ENCODE assay signal across 28 cellular contexts in genomic region chr17:69959291-69959690, GRCh38.
"Had no signal": no experiment of that assay in that cellular context is flagged by ENCODE, and none has a peak within 500 bp of the region (broad histone marks: within the 10 kb centered on the region; RNA-seq: fewer than 3 reads in every experiment).

No MANE protein-coding gene starts in this region.

- H3K27me3 Mint-ChIP-seq: activated CD4-positive, alpha-beta memory T cell treated with anti-CD3 and anti-CD28 coated beads, Interleukin-2, amount 10 ng/mL, durations not matched to agents 7 days and 5 days; activated CD4-positive, alpha-beta T cell treated with anti-CD3 and anti-CD28 coated beads, Interleukin-2, amount 10 ng/mL, durations not matched to agents 7 days and 5 days; activated naive CD8-positive, alpha-beta T cell; activated T-helper 17 cell treated with anti-CD3 and anti-CD28 coated beads, Interleukin-2, amount 50 U/mL, for 72 hours; central memory CD8-positive, alpha-beta T cell; dendritic cell treated with granulocyte-macrophage colony-stimulating factor and Interleukin-4, amounts not matched to agents 40 ng/mL and 50 ng/mL, for 4 days; effector memory CD8-positive, alpha-beta T cell had no signal

- H3K4me3 ChIP-seq: coronary artery, dorsolateral prefrontal cortex, esophagus squamous epithelium, heart left ventricle had no signal

- H3K4me1 Mint-ChIP-seq: activated CD4-positive, alpha-beta memory T cell treated with anti-CD3 and anti-CD28 coated beads, Interleukin-2, amount 10 ng/mL, durations not matched to agents 7 days and 5 days; activated CD4-positive, alpha-beta T cell treated with anti-CD3 and anti-CD28 coated beads, Interleukin-2, amount 10 ng/mL, durations not matched to agents 7 days and 5 days; activated T-helper 17 cell treated with anti-CD3 and anti-CD28 coated beads, Interleukin-2, amount 50 U/mL, for 72 hours; central memory CD8-positive, alpha-beta T cell had no signal

- H3K9me3 Mint-ChIP-seq: activated CD4-positive, alpha-beta T cell treated with anti-CD3 and anti-CD28 coated beads, Interleukin-2, amount 10 ng/mL, durations not matched to agents 7 days and 5 days; activated T-cell treated with anti-CD3 and anti-CD28 coated beads, Interleukin-2, amount 50 U/mL, for 4 hours; activated T-helper 17 cell treated with anti-CD3 and anti-CD28 coated beads, Interleukin-2, amount 50 U/mL, for 72 hours; dendritic cell treated with granulocyte-macrophage colony-stimulating factor and Interleukin-4, amounts not matched to agents 40 ng/mL and 50 ng/mL, for 4 days had no signal

- H3K27ac ChIP-seq: coronary artery, dorsolateral prefrontal cortex, esophagus squamous epithelium, heart left ventricle, VCaP had no signal

- H3K4me3 Mint-ChIP-seq: activated CD4-positive, alpha-beta memory T cell treated with anti-CD3 and anti-CD28 coated beads, Interleukin-2, amount 10 ng/mL, durations not matched to agents 7 days and 5 days; activated CD4-positive, alpha-beta T cell treated with anti-CD3 and anti-CD28 coated beads, Interleukin-2, amount 10 ng/mL, durations not matched to agents 7 days and 5 days; activated naive CD8-positive, alpha-beta T cell; activated T-cell treated with anti-CD3 and anti-CD28 coated beads, Interleukin-2, amount 50 U/mL, for 4 hours; activated T-helper 17 cell treated with anti-CD3 and anti-CD28 coated beads, Interleukin-2, amount 50 U/mL, for 72 hours; brain; central memory CD8-positive, alpha-beta T cell; dendritic cell treated with granulocyte-macrophage colony-stimulating factor and Interleukin-4, amounts not matched to agents 40 ng/mL and 50 ng/mL, for 4 days; effector memory CD8-positive, alpha-beta T cell; WTC11 had no signal

- H3K36me3 Mint-ChIP-seq: activated naive CD8-positive, alpha-beta T cell; brain; WTC11 had no signal

- H3K9me3 ChIP-seq: esophagus squamous epithelium had no signal

- H3K36me3 ChIP-seq: esophagus squamous epithelium, heart left ventricle had no signal

- DNase-seq: activated CD4-positive, alpha-beta memory T cell treated with anti-CD3 and anti-CD28 coated beads, Interleukin-2, amount 10 ng/mL, durations not matched to agents 7 days and 5 days; activated CD4-positive, alpha-beta T cell treated with anti-CD3 and anti-CD28 coated beads for 1 hour; activated CD4-positive, alpha-beta T cell treated with anti-CD3 and anti-CD28 coated beads for 4 hours; activated CD4-positive, alpha-beta T cell treated with anti-CD3 and anti-CD28 coated beads, Interleukin-2, amount 10 ng/mL, durations not matched to agents 7 days and 5 days; activated CD4-positive, alpha-beta T cell treated with anti-CD3 and anti-CD28 coated beads, Interleukin-2, amount 50 U/mL, for 4 hours; activated CD8-positive, alpha-beta memory T cell treated with anti-CD3 and anti-CD28 coated beads for 24 hours; activated effector memory CD4-positive, alpha-beta T cell treated with Interleukin-2 at 50 U/mL for 16 hours; activated gamma-delta T cell treated with Interleukin-2 at 50 U/mL for 16 hours; activated naive CD4-positive, alpha-beta T cell treated with anti-CD3 and anti-CD28 coated beads, Interleukin-2, amount 50 U/mL, for 16 hours; activated naive CD4-positive, alpha-beta T cell treated with Interleukin-2 at 50 U/mL for 16 hours; activated T-cell treated with anti-CD3 and anti-CD28 coated beads, Interleukin-2, amount 50 U/mL, for 4 hours; amniotic stem cell; anterior cingulate cortex; dorsolateral prefrontal cortex; effector memory CD8-positive, alpha-beta T cell; erythroblast; esophagus squamous epithelium; heart left ventricle; hypothalamus; T-helper 2 cell had no signal

- H3K27me3 ChIP-seq: esophagus squamous epithelium, heart left ventricle had no signal

- H3K27ac Mint-ChIP-seq: activated CD4-positive, alpha-beta memory T cell treated with anti-CD3 and anti-CD28 coated beads, Interleukin-2, amount 10 ng/mL, durations not matched to agents 7 days and 5 days; activated CD4-positive, alpha-beta T cell treated with anti-CD3 and anti-CD28 coated beads, Interleukin-2, amount 10 ng/mL, durations not matched to agents 7 days and 5 days; activated naive CD8-positive, alpha-beta T cell; activated T-helper 17 cell treated with anti-CD3 and anti-CD28 coated beads, Interleukin-2, amount 50 U/mL, for 72 hours; brain; dendritic cell treated with granulocyte-macrophage colony-stimulating factor and Interleukin-4, amounts not matched to agents 40 ng/mL and 50 ng/mL, for 4 days; effector memory CD8-positive, alpha-beta T cell; WTC11 had no signal

- ATAC-seq: activated T-cell treated with anti-CD3 and anti-CD28 coated beads, Interleukin-2, amount 50 U/mL, for 4 hours; activated T-helper 17 cell treated with anti-CD3 and anti-CD28 coated beads, Interleukin-2, amount 50 U/mL, for 72 hours; effector memory CD8-positive, alpha-beta T cell; heart left ventricle; WTC11 had no signal
